ENCODE assay signal across 8 cellular contexts in the genomic region with DNA sequence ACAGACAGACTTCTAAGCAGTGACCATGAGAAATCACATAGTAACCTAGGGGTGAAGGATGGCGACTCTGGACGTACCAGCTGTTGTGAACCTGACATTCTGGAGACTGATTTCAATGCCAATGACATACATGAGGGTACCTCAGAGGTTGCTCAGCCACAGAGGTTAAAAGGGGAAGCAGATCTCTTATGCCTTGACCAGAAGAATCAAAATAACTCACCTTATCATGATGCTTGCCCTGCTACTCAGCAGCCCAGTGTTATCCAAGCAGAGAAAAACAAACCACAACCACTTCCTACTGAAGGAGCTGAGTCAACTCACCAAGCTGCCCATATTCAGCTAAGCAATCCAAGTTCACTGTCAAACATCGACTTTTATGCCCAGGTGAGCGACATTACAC. TPM values are rescaled to one million over a fixed set of nuclear protein-coding genes. Genes with fewer than 3 reads are reported as not detected.
A peak's percentile ranks its signal among the peaks of the same experiment; 100 is the strongest.
DNase-seq lines count a peak whose midpoint lies in the region; ATAC-seq and TF ChIP-seq lines count a peak whose summit lies in the region.

No MANE protein-coding gene starts in this region.

- H3K4me3 ChIP-seq in heart left ventricle: no peak overlapping the region

- POLR2A ChIA-PET in CD4-positive, alpha-beta T cell (lab: Charles Lee): interaction anchor here (0.8 to 1.1 kb wide), 2 partner anchors 33 to 232 kb away, joined by 3 to 7 read pairs; no protein-coding TSS in a partner anchor

- no peak for TF ChIP-seq CTCF in CD4-positive, alpha-beta T cell (IDR thresholded peaks at IDR 0.05)
- TF ChIP-seq CTCF in heart left ventricle (IDR thresholded peaks at IDR 0.05) (no peak), nephron progenitor cell (IDR thresholded peaks at IDR 0.05) (no peak)

- CTCF ChIA-PET in CD4-positive, alpha-beta T cell (lab: Charles Lee): no interaction called here

- H3K4me3 Mint-ChIP-seq in CD4-positive, alpha-beta T cell: no peak overlapping the region
- H3K4me3 Mint-ChIP-seq in activated naive CD8-positive, alpha-beta T cell treated with anti-CD3 and anti-CD28 coated beads, Interleukin-2, amount 50 U/mL, for 24 hours: no peak overlapping the region
- H3K4me3 Mint-ChIP-seq in nephron progenitor cell: no peak overlapping the region

- no peak for TF ChIP-seq POLR2A in heart left ventricle (IDR thresholded peaks at IDR 0.05)

- peaks cover 0 to 9% (median 0%) of the 10 kb centered on the region in 12 donors for H3K4me1 ChIP-seq in heart left ventricle

- ATAC-seq in CD4-positive, alpha-beta T cell (ENCODE audit: poor library complexity): peak; percentile 59
- ATAC-seq in GM21367 (IDR thresholded peaks at IDR 0.05; ENCODE audit: unreplicated experiment): peak; percentile 90
- ATAC-seq in HG03460 (IDR thresholded peaks at IDR 0.05; ENCODE audit: unreplicated experiment): peak; percentile 86
- peak; percentile 77 for ATAC-seq in activated naive CD8-positive, alpha-beta T cell treated with anti-CD3 and anti-CD28 coated beads, Interleukin-2, amount 50 U/mL, for 24 hours
- no peak for ATAC-seq in heart left ventricle

- peaks cover 21% of the 10 kb centered on the region for H3K4me1 Mint-ChIP-seq in CD4-positive, alpha-beta T cell (ENCODE audit: low read depth)
- H3K4me1 Mint-ChIP-seq in activated naive CD8-positive, alpha-beta T cell treated with anti-CD3 and anti-CD28 coated beads, Interleukin-2, amount 50 U/mL, for 24 hours: peaks cover 19% of the 10 kb centered on the region
- peaks cover 19% of the 10 kb centered on the region for H3K4me1 Mint-ChIP-seq in nephron progenitor cell

- no peak overlapping the region for H3K27ac Mint-ChIP-seq in CD4-positive, alpha-beta T cell
- no peak overlapping the region for H3K27ac Mint-ChIP-seq in activated naive CD8-positive, alpha-beta T cell treated with anti-CD3 and anti-CD28 coated beads, Interleukin-2, amount 50 U/mL, for 24 hours
- H3K27ac Mint-ChIP-seq in nephron progenitor cell: no peak overlapping the region

- H3K9me3 Mint-ChIP-seq in CD4-positive, alpha-beta T cell: no peaks in the 10 kb centered on the region
- no peaks in the 10 kb centered on the region for H3K9me3 Mint-ChIP-seq in activated naive CD8-positive, alpha-beta T cell treated with anti-CD3 and anti-CD28 coated beads, Interleukin-2, amount 50 U/mL, for 24 hours
- H3K9me3 Mint-ChIP-seq in nephron progenitor cell: no peaks in the 10 kb centered on the region

- H3K36me3 ChIP-seq in heart left ventricle: peaks cover 0 to 19% (median 9%) of the 10 kb centered on the region in 9 donors

- 83 to 93% (median 88%) methylated on average over 4 of the region's 4 CpGs for WGBS in heart left ventricle, 4 donors

- H3K27ac ChIP-seq in CD4-positive, alpha-beta T cell (ENCODE audit: low read depth, low read length): no peak overlapping the region
- no peak overlapping the region for H3K27ac ChIP-seq in heart left ventricle

- no peak for DNase-seq in CD4-positive, alpha-beta T cell
- DNase-seq in activated naive CD8-positive, alpha-beta T cell treated with anti-CD3 and anti-CD28 coated beads, Interleukin-2, amount 50 U/mL, for 24 hours: no peak
- no peak for DNase-seq in heart left ventricle
- no peak for DNase-seq in GM19238 (ENCODE audit: insufficient read length, low spot score)
- no peak for DNase-seq in nephron progenitor cell
- DNase-seq in stimulated activated CD4-positive, alpha-beta T cell treated with anti-CD3 and anti-CD28 coated beads, Interleukin-4, amount 100 ng/mL, for 1 hour: no peak

- no peaks in the 10 kb centered on the region for H3K36me3 Mint-ChIP-seq in CD4-positive, alpha-beta T cell (ENCODE audit: low read depth)
- no peaks in the 10 kb centered on the region for H3K36me3 Mint-ChIP-seq in activated naive CD8-positive, alpha-beta T cell treated with anti-CD3 and anti-CD28 coated beads, Interleukin-2, amount 50 U/mL, for 24 hours (ENCODE audit: low read depth)
- no peaks in the 10 kb centered on the region for H3K36me3 Mint-ChIP-seq in nephron progenitor cell (ENCODE audit: low read depth)

- no peaks in the 10 kb centered on the region for H3K9me3 ChIP-seq in CD4-positive, alpha-beta T cell (ENCODE audit: control insufficient read depth, low read length)
- H3K9me3 ChIP-seq in heart left ventricle: no peaks in the 10 kb centered on the region

- H3K27me3 Mint-ChIP-seq in CD4-positive, alpha-beta T cell: peaks cover 30% of the 10 kb centered on the region
- H3K27me3 Mint-ChIP-seq in activated naive CD8-positive, alpha-beta T cell treated with anti-CD3 and anti-CD28 coated beads, Interleukin-2, amount 50 U/mL, for 24 hours: peaks cover 11% of the 10 kb centered on the region
- peaks cover 15% of the 10 kb centered on the region for H3K27me3 Mint-ChIP-seq in nephron progenitor cell (ENCODE audit: low read depth, poor library complexity)

- H3K27me3 ChIP-seq in CD4-positive, alpha-beta T cell (ENCODE audit: control insufficient read depth, insufficient read depth, low read length): no peaks in the 10 kb centered on the region
- no peaks in the 10 kb centered on the region for H3K27me3 ChIP-seq in heart left ventricle

- intact Hi-C loops in CD4-positive, alpha-beta T cell (cut with DNase I, micrococcal nuclease): no loop called here
- intact Hi-C loops in heart left ventricle (cut with DNase I): no loop called here

RNA-seq across cellular contexts. Expression of gene CCDC152, which starts 38.0 kb away (rescaled TPM):
- 1 to 10 TPM; 1.2 to 1.6 TPM for total RNA-seq in CD4-positive, alpha-beta T cell
- 1 to 10 TPM in 5 of 9 donors, under 1 TPM in 4; 0.32 to 3.2 (median 1.0) TPM for total RNA-seq in heart left ventricle
- under 1 TPM; 0.42 to 0.71 TPM for polyA plus RNA-seq in heart left ventricle

Comparison
In these comparisons a context has a peak if more than half of its experiments do, and no peak if none do; other contexts are left out.
1. ATAC-seq: peak in CD4-positive, alpha-beta T cell (single experiment), GM21367 (single experiment), HG03460 (single experiment) and activated naive CD8-positive, alpha-beta T cell treated with anti-CD3 and anti-CD28 coated beads, Interleukin-2, amount 50 U/mL, for 24 hours (single experiment); none in heart left ventricle (0 of 4).